In the genomic region with DNA sequence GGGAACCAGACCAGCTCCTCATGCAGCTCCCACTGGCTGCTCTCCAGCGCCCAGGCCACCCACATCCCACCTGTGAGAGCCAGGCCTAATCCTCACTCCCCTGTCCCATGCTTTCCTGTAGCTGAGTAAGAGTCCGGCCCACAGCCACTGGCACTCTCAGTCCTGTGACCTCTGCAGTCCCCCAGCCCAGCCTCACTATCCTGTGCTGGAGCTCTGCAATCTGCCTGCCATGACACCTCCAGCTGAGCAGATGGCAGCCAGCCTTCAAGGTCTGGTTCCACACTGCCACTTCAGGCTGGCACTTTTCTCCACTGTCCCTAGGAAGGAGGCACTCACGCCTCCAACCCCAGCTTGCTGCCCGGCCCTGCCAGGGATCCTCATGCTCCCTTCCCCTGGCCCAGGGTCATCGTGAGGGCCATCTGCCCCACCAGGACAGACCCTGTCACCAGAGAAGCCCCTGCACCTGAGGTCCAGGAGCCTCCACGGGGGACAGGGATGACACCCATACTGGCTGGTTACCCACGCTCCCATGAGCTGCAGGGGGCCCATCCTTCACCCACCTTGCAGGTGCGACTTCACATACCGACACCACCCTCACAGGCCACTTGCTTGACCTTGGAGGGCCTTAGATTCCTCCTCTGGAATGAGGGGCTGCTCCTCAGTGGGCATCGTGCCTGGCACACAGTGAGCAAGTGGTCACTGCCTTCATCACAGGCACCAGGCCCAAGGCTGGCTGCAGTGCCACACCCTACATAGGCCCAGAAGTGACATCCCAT, we compare ENCODE assay signal across 13 cellular contexts.
A peak's percentile ranks its signal among the peaks of the same experiment; 100 is the strongest.
DNase-seq lines count a peak whose midpoint lies in the region; ATAC-seq and TF ChIP-seq lines count a peak whose summit lies in the region.
"Had no signal": no experiment of that assay in that cellular context is flagged by ENCODE, and none has a peak within 500 bp of the region (broad histone marks: within the 10 kb centered on the region; RNA-seq: fewer than 3 reads in every experiment).

No MANE protein-coding gene starts in this region.

- H3K4me2 ChIP-seq in IMR-90 (ENCODE audit: low read depth, low read length): no peak overlapping the region

- no peak overlapping the region for H3K23ac ChIP-seq in IMR-90 (ENCODE audit: low read depth, low read length)

- WGBS in IMR-90 (ENCODE audit: extremely low coverage in 2 of 2, insufficient read length in 1 of 2), 2 experiments: 87% methylated on average over 4 of the region's 10 CpGs; no CpG with 5 or more reads in 1 of the 2 experiments

- peaks cover 15% of the 10 kb centered on the region; the same call in 1 of the 2 replicates for H3K9me1 ChIP-seq in IMR-90 (ENCODE audit: insufficient read depth, low read length)

- peaks cover 0 to 3% (median 0%) of the 10 kb centered on the region in 8 donors for H3K9me3 Mint-ChIP-seq in CD4-positive, alpha-beta memory T cell
- no peaks in the 10 kb centered on the region for H3K9me3 Mint-ChIP-seq in neural crest cell
- H3K9me3 Mint-ChIP-seq: activated naive CD8-positive, alpha-beta T cell treated with anti-CD3 and anti-CD28 coated beads, Interleukin-2, amount 10 ng/mL, durations not matched to agents 7 days and 5 days had no signal

- H2AK5ac ChIP-seq in IMR-90 (ENCODE audit: low read depth, low read length): peak overlapping the region; percentile 62

- DNase-seq in CD4-positive, alpha-beta memory T cell: no peak
- DNase-seq in IMR-90 (no peak), neural crest cell (ENCODE audit: low read depth, low spot score) (no peak), COR-L47 (lab: John Stamatoyannopoulos, UW) (no peak)
- no peak for DNase-seq in effector CD8-positive, alpha-beta T cell (lab: John Stamatoyannopoulos, UW)
- DNase-seq: activated naive CD8-positive, alpha-beta T cell treated with anti-CD3 and anti-CD28 coated beads, Interleukin-2, amount 10 ng/mL, durations not matched to agents 7 days and 5 days; esophagus squamous epithelium; GDM1; Karpas-422; stimulated activated naive CD4-positive, alpha-beta T cell treated with Interleukin-2 at 50 U/mL for 16 hours had no signal

- no peak overlapping the region for H2BK20ac ChIP-seq in IMR-90 (ENCODE audit: low read depth, low read length)

- peaks cover 34% of the 10 kb centered on the region for H3K36me3 ChIP-seq in CD4-positive, alpha-beta memory T cell (ENCODE audit: insufficient read depth, low read length)
- H3K36me3 ChIP-seq in IMR-90 (ENCODE audit: control insufficient read depth, insufficient read depth, low read length): peaks cover 30% of the 10 kb centered on the region

- no TSS peak for BruUV-seq in IMR-90 (replicated peaks; lab: Mats Ljungman, UMichigan)

- dilution Hi-C loops in IMR-90 (cut with HindIII; ENCODE audit: low sequenced_read_pairs, unreplicated experiment): no loop called here

- H3K27me3 ChIP-seq in CD4-positive, alpha-beta memory T cell (ENCODE audit: insufficient read depth, low read length): no peaks in the 10 kb centered on the region
- no peaks in the 10 kb centered on the region for H3K27me3 ChIP-seq in IMR-90 (ENCODE audit: control insufficient read depth, insufficient read depth, low read length)
- H3K27me3 ChIP-seq: esophagus squamous epithelium had no signal

- H3K36me3 Mint-ChIP-seq in CD4-positive, alpha-beta memory T cell: peaks cover 4 to 38% of the 10 kb centered on the region in 2 donors
- H3K36me3 Mint-ChIP-seq in neural crest cell (ENCODE audit: low read depth): no peaks in the 10 kb centered on the region
- H3K36me3 Mint-ChIP-seq: activated naive CD8-positive, alpha-beta T cell treated with anti-CD3 and anti-CD28 coated beads, Interleukin-2, amount 10 ng/mL, durations not matched to agents 7 days and 5 days had no signal

- H2BK120ac ChIP-seq in IMR-90 (ENCODE audit: low read depth, low read length): no peak overlapping the region

- no peaks in the 10 kb centered on the region for H3K27me3 Mint-ChIP-seq in CD4-positive, alpha-beta memory T cell
- H3K27me3 Mint-ChIP-seq in neural crest cell (ENCODE audit: low read depth): peaks cover 7% of the 10 kb centered on the region
- H3K27me3 Mint-ChIP-seq: activated naive CD8-positive, alpha-beta T cell treated with anti-CD3 and anti-CD28 coated beads, Interleukin-2, amount 10 ng/mL, durations not matched to agents 7 days and 5 days had no signal

- no peak overlapping the region for H3K27ac ChIP-seq in CD4-positive, alpha-beta memory T cell (ENCODE audit: low read depth, low read length)
- H3K27ac ChIP-seq in IMR-90 (ENCODE audit: insufficient read depth, low read length) (no peak overlapping the region; the same call in 1 of the 2 replicates), cingulate gyrus (ENCODE audit: low read depth, low read length) (peak overlapping the region; percentile 75)
- H3K27ac ChIP-seq: esophagus squamous epithelium had no signal

- no peak overlapping the region for H3K18ac ChIP-seq in IMR-90 (ENCODE audit: low read depth, low read length)

- peak overlapping the region in 1 of 8 donors; percentile 18 for H3K4me3 Mint-ChIP-seq in CD4-positive, alpha-beta memory T cell
- H3K4me3 Mint-ChIP-seq in neural crest cell: peak overlapping the region; percentile 79
- H3K4me3 Mint-ChIP-seq: activated naive CD8-positive, alpha-beta T cell treated with anti-CD3 and anti-CD28 coated beads, Interleukin-2, amount 10 ng/mL, durations not matched to agents 7 days and 5 days had no signal

- TF ChIP-seq CTCF in IMR-90 (conservative IDR thresholded peaks at IDR 0.05; ENCODE audit: low read depth, low read length) (no peak), neural crest cell (conservative IDR thresholded peaks at IDR 0.05) (no peak)

- H3K4ac ChIP-seq in IMR-90 (ENCODE audit: low read depth, low read length): peak overlapping the region; percentile 71; the same call in 1 of the 2 replicates

- no peak overlapping the region; the same call in 1 of the 2 replicates for H3K14ac ChIP-seq in IMR-90 (replicated peaks; ENCODE audit: low read depth, low read length)

- no peak overlapping the region for H2BK15ac ChIP-seq in IMR-90 (ENCODE audit: low read depth, low read length)

- no peak overlapping the region for H3K9ac ChIP-seq in IMR-90 (ENCODE audit: low read depth, low read length)

- H4K91ac ChIP-seq in IMR-90 (ENCODE audit: insufficient read depth, low read depth, low read length): no peak overlapping the region

- H3K9me3 ChIP-seq in CD4-positive, alpha-beta memory T cell (ENCODE audit: control insufficient read depth in 1 of 2, low read length in 2 of 2): no peaks in the 10 kb centered on the region
- H3K9me3 ChIP-seq in IMR-90 (ENCODE audit: control insufficient read depth, insufficient read depth, low read length): no peaks in the 10 kb centered on the region
- H3K9me3 ChIP-seq: esophagus squamous epithelium had no signal

- no peak for TF ChIP-seq RAD21 in IMR-90 (IDR thresholded peaks at IDR 0.05; ENCODE audit: low read length)

- no peak overlapping the region for H2BK5ac ChIP-seq in IMR-90 (ENCODE audit: low read depth, low read length, poor library complexity, severe bottlenecking)

- H3K27ac Mint-ChIP-seq in CD4-positive, alpha-beta memory T cell: peak overlapping the region in 5 of 7 donors; percentile 43 to 80 (median 65)
- H3K27ac Mint-ChIP-seq in neural crest cell (ENCODE audit: unreplicated experiment): no peak overlapping the region
- H3K27ac Mint-ChIP-seq: activated naive CD8-positive, alpha-beta T cell treated with anti-CD3 and anti-CD28 coated beads, Interleukin-2, amount 10 ng/mL, durations not matched to agents 7 days and 5 days had no signal

- H4K5ac ChIP-seq in IMR-90 (ENCODE audit: low read depth, low read length): no peak overlapping the region

- H3K79me1 ChIP-seq in IMR-90 (ENCODE audit: low read depth in 1 of 2, low read length in 2 of 2): peaks cover 32 to 71% of the 10 kb centered on the region in 2 experiments

- TF ChIP-seq POLR2A in IMR-90 (IDR thresholded peaks at IDR 0.05; ENCODE audit: low read depth, low read length): no peak

- no peak overlapping the region for H3K4me3 ChIP-seq in CD4-positive, alpha-beta memory T cell (ENCODE audit: low read length in 2 of 2)
- no peak overlapping the region for H3K4me3 ChIP-seq in IMR-90 (ENCODE audit: insufficient read depth, low read depth, low read length)

- no peak overlapping the region for H2AK9ac ChIP-seq in IMR-90 (replicated peaks; ENCODE audit: low read depth, low read length, poor library complexity)

- in situ Hi-C loops in IMR-90 (cut with MboI; ENCODE audit: low sequenced_read_pairs): no loop called here

- no peak overlapping the region for H4K8ac ChIP-seq in IMR-90 (ENCODE audit: low read depth in 2 of 2, low read length in 2 of 2)

- no peaks in the 10 kb centered on the region for H3K4me1 ChIP-seq in CD4-positive, alpha-beta memory T cell (ENCODE audit: insufficient read depth, low read length)
- peaks cover 14% of the 10 kb centered on the region for H3K4me1 ChIP-seq in IMR-90 (ENCODE audit: control insufficient read depth, insufficient read depth, low read length)

- no peak overlapping the region for H3K56ac ChIP-seq in IMR-90 (ENCODE audit: extremely low read depth, insufficient read depth, low read length)

- CTCF ChIA-PET in CD4-positive, alpha-beta memory T cell (lab: Charles Lee; ENCODE audit: partially characterized antibody): no interaction called here
- CTCF ChIA-PET in IMR-90 (lab: Yijun Ruan, JAX): interaction anchor here (0.6 kb wide), 1 partner anchor 651 kb away, joined by 4 read pairs; no protein-coding TSS in a partner anchor

- H3K4me1 Mint-ChIP-seq in CD4-positive, alpha-beta memory T cell: peaks cover 0 to 7% (median under 1%) of the 10 kb centered on the region in 4 donors
- H3K4me1 Mint-ChIP-seq in neural crest cell: peaks cover 32% of the 10 kb centered on the region

- peak overlapping the region; percentile 87 for H2AFZ ChIP-seq in IMR-90 (replicated peaks; ENCODE audit: low read length, poor library complexity)

- ATAC-seq in IMR-90 (ENCODE audit: low read depth): no peak
- no peak for ATAC-seq in activated CD4-positive, CD25-positive, alpha-beta regulatory T cell treated with anti-CD3 and anti-CD28 coated beads, Interleukin-2, amount 50 U/mL, for 24 hours
- no peak for ATAC-seq in GM18517 (IDR thresholded peaks at IDR 0.05; ENCODE audit: unreplicated experiment)

- intact Hi-C loops in CD4-positive, alpha-beta memory T cell (cut with micrococcal nuclease): no loop called here
- intact Hi-C loops in IMR-90 (cut with micrococcal nuclease): no loop called here

- POLR2A ChIA-PET in CD4-positive, alpha-beta memory T cell (lab: Charles Lee; ENCODE audit: partially characterized antibody): interaction anchor here (0.6 to 0.7 kb wide), 2 partner anchors 23 to 63 kb away, joined by 3 to 4 read pairs; no protein-coding TSS in a partner anchor
- POLR2A ChIA-PET in IMR-90 (lab: Charles Lee; ENCODE audit: unreplicated experiment): interaction anchor here (0.5 kb wide), 1 partner anchor 1094 kb away, joined by 4 read pairs; no protein-coding TSS in a partner anchor

- H4K20me1 ChIP-seq in IMR-90 (ENCODE audit: insufficient read depth, low read length): peaks cover 25% of the 10 kb centered on the region

TF ChIP-seq in IMR-90, 13 proteins besides CTCF, POLR2A, EP300 and RAD21 (continues in another document):
- TF ChIP-seq MAFK (IDR thresholded peaks at IDR 0.05; ENCODE audit: low read depth, low read length): no peak
- TF ChIP-seq BHLHE40 (IDR thresholded peaks at IDR 0.05; ENCODE audit: low read depth, low read length): no peak
- no peak for TF ChIP-seq RFX5 (IDR thresholded peaks at IDR 0.05; ENCODE audit: low read depth, low read length)
- no peak for TF ChIP-seq CHD1 (IDR thresholded peaks at IDR 0.05; ENCODE audit: low read depth, low read length)
